Comparison of ENCODE assay signal across 8 cellular contexts in the genomic region with DNA sequence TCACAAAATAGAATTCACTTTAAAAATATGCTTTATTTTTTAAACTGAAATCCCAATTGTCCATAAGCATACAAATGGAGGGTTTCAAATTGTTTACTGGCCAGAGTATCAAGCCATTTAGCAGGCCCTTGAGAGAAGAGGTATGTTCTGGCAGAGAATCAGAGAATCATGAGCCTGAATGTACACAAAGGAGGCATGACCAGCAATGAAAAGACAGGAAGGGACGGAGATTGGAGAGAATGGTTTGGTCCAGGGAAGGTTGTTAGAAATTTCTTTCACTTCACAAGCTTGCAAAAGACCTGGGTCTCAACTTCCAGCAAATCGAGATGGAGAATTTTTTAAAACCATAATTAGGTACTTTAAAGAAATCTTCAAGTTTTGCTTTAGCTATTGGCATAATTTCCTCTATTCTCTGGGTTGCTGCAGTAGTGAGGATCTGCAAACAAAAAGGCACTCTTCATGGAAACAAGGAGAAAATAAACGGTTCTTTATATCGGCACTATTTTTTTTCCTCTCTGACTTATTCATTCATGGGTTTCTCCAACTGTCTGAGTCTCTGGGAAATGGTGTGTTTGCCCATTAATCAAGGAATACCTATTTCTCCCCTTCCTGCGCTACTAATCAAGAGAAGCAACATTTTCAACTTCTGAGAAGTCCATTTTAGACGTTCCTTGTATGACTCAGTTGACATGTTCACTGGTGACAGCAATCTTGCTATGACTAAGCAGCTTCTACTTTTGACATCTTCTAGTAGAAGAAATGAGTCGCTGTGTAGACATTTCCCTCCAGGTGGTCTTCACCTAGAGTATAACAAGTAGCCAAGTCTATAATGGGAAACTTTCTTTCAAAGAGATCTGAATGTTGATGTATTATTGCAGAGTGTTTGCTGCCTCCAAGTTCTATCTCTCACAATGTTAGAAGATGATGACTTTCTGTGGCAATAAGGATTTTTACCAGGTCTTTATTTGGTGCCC. TPM values are rescaled to one million over a fixed set of nuclear protein-coding genes. Genes with fewer than 3 reads are reported as not detected.
DNase-seq lines count a peak whose midpoint lies in the region; ATAC-seq, FAIRE-seq and TF ChIP-seq lines count a peak whose summit lies in the region.

No MANE protein-coding gene starts in this region.

- peaks cover 12% of the 10 kb centered on the region for H3K9me3 Mint-ChIP-seq in activated T-helper 1 cell treated with anti-CD3 and anti-CD28 coated beads, Interleukin-12 subunit alpha, Interleukin-12 subunit beta, Interleukin-2, Interleukin-4 antibody, amounts not matched to agents 30 ng/mL and 10 ng/mL and 1 ng/mL, durations not matched to agents 14 hours and 24 hours and 36 hours
- H3K9me3 Mint-ChIP-seq in stimulated activated naive CD8-positive, alpha-beta T cell treated with anti-CD3 and anti-CD28 coated beads, Interleukin-15, amount 100 ng/mL, for 72 hours = no peaks in the 10 kb centered on the region
- no peaks in the 10 kb centered on the region for H3K9me3 Mint-ChIP-seq in Calu3 (ENCODE audit: low read depth, unreplicated experiment)

- peaks cover 39% of the 10 kb centered on the region for H3K4me1 Mint-ChIP-seq in activated T-helper 1 cell treated with anti-CD3 and anti-CD28 coated beads, Interleukin-12 subunit alpha, Interleukin-12 subunit beta, Interleukin-2, Interleukin-4 antibody, amounts not matched to agents 30 ng/mL and 10 ng/mL and 1 ng/mL, durations not matched to agents 14 hours and 24 hours and 36 hours (ENCODE audit: low read depth)
- peaks cover 44% of the 10 kb centered on the region for H3K4me1 Mint-ChIP-seq in stimulated activated naive CD8-positive, alpha-beta T cell treated with anti-CD3 and anti-CD28 coated beads, Interleukin-15, amount 100 ng/mL, for 72 hours
- H3K4me1 Mint-ChIP-seq in Calu3 (ENCODE audit: low read depth, unreplicated experiment) = no peaks in the 10 kb centered on the region

- peaks cover 22% of the 10 kb centered on the region for H3K36me3 Mint-ChIP-seq in activated T-helper 1 cell treated with anti-CD3 and anti-CD28 coated beads, Interleukin-12 subunit alpha, Interleukin-12 subunit beta, Interleukin-2, Interleukin-4 antibody, amounts not matched to agents 30 ng/mL and 10 ng/mL and 1 ng/mL, durations not matched to agents 14 hours and 24 hours and 36 hours (ENCODE audit: low read depth)
- no peaks in the 10 kb centered on the region for H3K36me3 Mint-ChIP-seq in Calu3 (ENCODE audit: insufficient read depth, unreplicated experiment)

- no peaks in the 10 kb centered on the region for H3K9me3 ChIP-seq in WERI-Rb-1 (ENCODE audit: severe bottlenecking)

- peak; percentile 95 for ATAC-seq in HG03135 (IDR thresholded peaks at IDR 0.05; ENCODE audit: unreplicated experiment)
- peak; percentile 99 for ATAC-seq in stimulated activated naive CD8-positive, alpha-beta T cell treated with anti-CD3 and anti-CD28 coated beads, Interleukin-15, amount 100 ng/mL, for 72 hours

- BruUV-seq in Calu3 (replicated peaks; lab: Mats Ljungman, UMichigan) = no TSS peak

- no peaks in the 10 kb centered on the region for H3K27me3 Mint-ChIP-seq in activated T-helper 1 cell treated with anti-CD3 and anti-CD28 coated beads, Interleukin-12 subunit alpha, Interleukin-12 subunit beta, Interleukin-2, Interleukin-4 antibody, amounts not matched to agents 30 ng/mL and 10 ng/mL and 1 ng/mL, durations not matched to agents 14 hours and 24 hours and 36 hours (ENCODE audit: insufficient read depth)
- no peaks in the 10 kb centered on the region for H3K27me3 Mint-ChIP-seq in stimulated activated naive CD8-positive, alpha-beta T cell treated with anti-CD3 and anti-CD28 coated beads, Interleukin-15, amount 100 ng/mL, for 72 hours
- H3K27me3 Mint-ChIP-seq in Calu3 (ENCODE audit: unreplicated experiment) = no peaks in the 10 kb centered on the region

- H3K27ac ChIP-seq in WERI-Rb-1 = no peak overlapping the region

- peak; percentile 95 for FAIRE-seq in GM19239 (lab: Jason Lieb, UNC)

- H3K27me3 ChIP-seq in WERI-Rb-1 (ENCODE audit: insufficient read depth, low read depth, severe bottlenecking) = no peaks in the 10 kb centered on the region

- CTCF ChIA-PET in Calu3 (lab: Charles Lee) = no interaction called here

- intact Hi-C loops in activated T-helper 1 cell treated with anti-CD3 and anti-CD28 coated beads, Interleukin-12 subunit alpha, Interleukin-12 subunit beta, Interleukin-2, Interleukin-4 antibody, amounts not matched to agents 30 ng/mL and 10 ng/mL and 1 ng/mL, durations not matched to agents 14 hours and 24 hours and 36 hours (cut with micrococcal nuclease) = loop anchor here (1.0 to 2.0 kb wide), 7 partner anchors 13 to 389 kb away; a partner anchor contains a TSS
- intact Hi-C loops in Calu3 (cut with micrococcal nuclease; ENCODE audit: unreplicated experiment) = no loop called here

- H3K4me3 Mint-ChIP-seq in activated T-helper 1 cell treated with anti-CD3 and anti-CD28 coated beads, Interleukin-12 subunit alpha, Interleukin-12 subunit beta, Interleukin-2, Interleukin-4 antibody, amounts not matched to agents 30 ng/mL and 10 ng/mL and 1 ng/mL, durations not matched to agents 14 hours and 24 hours and 36 hours = peak overlapping the region; percentile 27
- peak overlapping the region; percentile 22 to 60 for H3K4me3 Mint-ChIP-seq in stimulated activated naive CD8-positive, alpha-beta T cell treated with anti-CD3 and anti-CD28 coated beads, Interleukin-15, amount 100 ng/mL, for 72 hours
- no peak overlapping the region for H3K4me3 Mint-ChIP-seq in Calu3 (ENCODE audit: low read depth, unreplicated experiment)

- H3K27ac Mint-ChIP-seq in activated T-helper 1 cell treated with anti-CD3 and anti-CD28 coated beads, Interleukin-12 subunit alpha, Interleukin-12 subunit beta, Interleukin-2, Interleukin-4 antibody, amounts not matched to agents 30 ng/mL and 10 ng/mL and 1 ng/mL, durations not matched to agents 14 hours and 24 hours and 36 hours = peak overlapping the region; percentile 10
- peak overlapping the region in 1 of 2 donors; percentile 62 for H3K27ac Mint-ChIP-seq in stimulated activated naive CD8-positive, alpha-beta T cell treated with anti-CD3 and anti-CD28 coated beads, Interleukin-15, amount 100 ng/mL, for 72 hours
- no peak overlapping the region for H3K27ac Mint-ChIP-seq in Calu3 (ENCODE audit: unreplicated experiment)

- DNase-seq in DMS53 treated with DMSO at 0.1 percent for 48 hours (lab: John Stamatoyannopoulos, UW; ENCODE audit: unreplicated experiment) (peak; percentile 15), GM19239 (ENCODE audit: insufficient read length, low spot score) (peak; percentile 28), NCI-H82 treated with DMSO at 0.1 percent for 48 hours (lab: John Stamatoyannopoulos, UW; ENCODE audit: unreplicated experiment) (no peak), WERI-Rb-1 (no peak), Calu3 (no peak)
- DNase-seq in activated T-helper 1 cell treated with anti-CD3 and anti-CD28 coated beads, Interleukin-12 subunit alpha, Interleukin-12 subunit beta, Interleukin-2, Interleukin-4 antibody, amounts not matched to agents 30 ng/mL and 10 ng/mL and 1 ng/mL, durations not matched to agents 14 hours and 24 hours and 36 hours (ENCODE audit: low spot score) = peak; percentile 27
- DNase-seq in stimulated activated naive CD8-positive, alpha-beta T cell treated with anti-CD3 and anti-CD28 coated beads, Interleukin-15, amount 100 ng/mL, for 72 hours = peak; percentile 30 to 49

- TF ChIP-seq CTCF in WERI-Rb-1 (IDR thresholded peaks at IDR 0.05; ENCODE audit: low read depth, low read length) = no peak
- TF ChIP-seq CTCF in Calu3 (IDR thresholded peaks at IDR 0.05; ENCODE audit: unreplicated experiment) = no peak

- no peak overlapping the region for H3K4me3 ChIP-seq in WERI-Rb-1 (ENCODE audit: low read depth, low read length)

- H3K36me3 ChIP-seq in WERI-Rb-1 = no peaks in the 10 kb centered on the region

RNA-seq across cellular contexts. Expression of a gene that starts 23.1 kb away (rescaled TPM):
- 31.2 and 33.7 TPM in 2 replicates for total RNA-seq in activated T-helper 1 cell treated with anti-CD3 and anti-CD28 coated beads, Interleukin-12 subunit alpha, Interleukin-12 subunit beta, Interleukin-2, Interleukin-4 antibody, amounts not matched to agents 30 ng/mL and 10 ng/mL and 1 ng/mL, durations not matched to agents 14 hours and 24 hours and 36 hours
- 18.1 and 20.3 TPM in 2 replicates for total RNA-seq in Calu3 (2022)

Comparison
In these comparisons a context has a peak if more than half of its experiments do, and no peak if none do; other contexts are left out.
1. DNase-seq: peak in DMS53 treated with DMSO at 0.1 percent for 48 hours (single experiment), GM19239 (single experiment), activated T-helper 1 cell treated with anti-CD3 and anti-CD28 coated beads, Interleukin-12 subunit alpha, Interleukin-12 subunit beta, Interleukin-2, Interleukin-4 antibody, amounts not matched to agents 30 ng/mL and 10 ng/mL and 1 ng/mL, durations not matched to agents 14 hours and 24 hours and 36 hours (single experiment) and stimulated activated naive CD8-positive, alpha-beta T cell treated with anti-CD3 and anti-CD28 coated beads, Interleukin-15, amount 100 ng/mL, for 72 hours (2 of 2); none in NCI-H82 treated with DMSO at 0.1 percent for 48 hours (single experiment), WERI-Rb-1 (single experiment) and Calu3 (single experiment).